In genomic region chr22:41410311-41410751, GRCh38 we compare ENCODE assay signal across 1 cellular context.
TF ChIP-seq lines count a peak whose summit lies in the region.

No MANE protein-coding gene starts in this region.

TF ChIP-seq in HEK293, 187 proteins besides CTCF, POLR2A, EP300 and RAD21 (continued from another document):
- TF ChIP-seq ZNF518A (tag by site-specific recombination; conservative IDR thresholded peaks at IDR 0.05; ENCODE audit: low read depth) (no peak), IKZF3 (tag by site-specific recombination; IDR thresholded peaks at IDR 0.05) (no peak), TCF7L2 (IDR thresholded peaks at IDR 0.05; ENCODE audit: borderline replicate concordance, low read depth, low read length) (no peak), ZSCAN4 (tag by site-specific recombination; IDR thresholded peaks at IDR 0.05) (peak; percentile 42; the same call in 1 of the 2 replicates), ZIC2 (tag by site-specific recombination; IDR thresholded peaks at IDR 0.05) (peak; percentile 80), GLIS1 (tag by site-specific recombination; IDR thresholded peaks at IDR 0.05) (peak; percentile 73), ZNF266 (tag by site-specific recombination; IDR thresholded peaks at IDR 0.05; ENCODE audit: low read depth) (no peak), ZNF19 (tag by site-specific recombination; IDR thresholded peaks at IDR 0.05; ENCODE audit: low read depth) (no peak), ZBTB21 (tag by site-specific recombination; IDR thresholded peaks at IDR 0.05) (no peak), ZNF571 (tag by site-specific recombination; IDR thresholded peaks at IDR 0.05) (no peak), ZNF629 (tag by site-specific recombination; IDR thresholded peaks at IDR 0.05) (no peak), MEIS1 (CRISPR knock-in tag; IDR thresholded peaks at IDR 0.05; ENCODE audit: borderline replicate concordance) (no peak), KLF17 (tag by site-specific recombination; IDR thresholded peaks at IDR 0.05) (no peak), ZBTB48 (tag by site-specific recombination; IDR thresholded peaks at IDR 0.05) (peak; percentile 60; the same call in 1 of the 2 replicates), ZBTB10 (tag by site-specific recombination; IDR thresholded peaks at IDR 0.05) (no peak)
